In the genomic region with DNA sequence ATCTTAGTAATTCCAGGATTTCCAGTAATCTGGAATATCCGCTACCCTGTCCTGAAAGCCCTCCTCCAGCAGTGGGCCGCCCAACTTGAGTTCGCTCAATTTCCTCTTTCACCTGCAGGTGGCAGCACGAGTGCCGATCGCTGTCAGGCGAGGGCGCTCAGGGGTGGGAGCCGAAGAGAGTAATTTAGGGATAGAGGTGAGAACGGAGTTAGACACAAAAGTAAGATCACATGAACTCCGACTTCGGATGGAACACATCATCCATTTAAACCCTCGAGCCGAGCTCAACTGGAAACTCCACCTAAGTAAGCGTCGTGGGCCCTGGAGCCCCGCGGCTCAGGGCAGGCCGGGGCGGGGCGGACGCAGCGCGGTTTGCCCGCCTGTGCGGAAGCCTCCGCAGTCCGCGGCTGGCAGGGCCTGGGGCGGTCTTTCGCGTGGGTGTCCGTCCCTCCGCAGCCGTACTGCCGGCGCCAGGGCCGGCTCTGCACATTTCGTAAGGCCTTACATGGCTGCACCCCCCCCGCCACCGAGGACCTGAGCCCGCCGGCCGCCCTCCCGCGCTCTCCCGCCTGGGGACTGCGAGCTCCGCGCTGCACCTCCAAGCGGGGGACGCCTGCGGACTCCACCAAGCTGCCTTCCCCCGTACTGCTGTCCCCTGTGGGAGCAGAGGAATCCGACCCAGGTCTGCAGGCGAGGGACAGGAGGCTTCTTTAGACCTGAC, we compare ENCODE assay signal across 1 cellular context.
TF ChIP-seq lines count a peak whose summit lies in the region.

No MANE protein-coding gene starts in this region.

TF ChIP-seq in K562, 482 proteins besides CTCF, POLR2A, EP300 and RAD21 (continued from another document and continues in another):
- TF ChIP-seq PBX2 (CRISPR knock-in tag; IDR thresholded peaks at IDR 0.05; ENCODE audit: low read depth) (no peak), PBX2 (tag; conservative IDR thresholded peaks at IDR 0.05; ENCODE audit: low read depth) (no peak), HNRNPUL1 (IDR thresholded peaks at IDR 0.05; ENCODE audit: low read length) (no peak), KDM1A (IDR thresholded peaks at IDR 0.05) (no peak), NR2F6 (CRISPR knock-in tag; IDR thresholded peaks at IDR 0.05) (no peak), SIN3B (IDR thresholded peaks at IDR 0.05; ENCODE audit: low read depth) (no peak), PHB (CRISPR knock-in tag; IDR thresholded peaks at IDR 0.05) (no peak), ARID2 (IDR thresholded peaks at IDR 0.05) (0 out of 2 replicates have a peak, but pooled peaks have one; percentile 33), ZNF253 (CRISPR knock-in tag; conservative IDR thresholded peaks at IDR 0.05) (no peak), ZNF830 (CRISPR knock-in tag; IDR thresholded peaks at IDR 0.05) (no peak), HDAC3 (IDR thresholded peaks at IDR 0.05; ENCODE audit: borderline replicate concordance, partially characterized antibody) (no peak), ZNF184 (CRISPR knock-in tag; IDR thresholded peaks at IDR 0.05) (no peak), ZSCAN32 (CRISPR knock-in tag; IDR thresholded peaks at IDR 0.05) (no peak), CHAMP1 (IDR thresholded peaks at IDR 0.05) (no peak), STAT5B (CRISPR knock-in tag; IDR thresholded peaks at IDR 0.05) (no peak), ZNF239 (CRISPR knock-in tag; IDR thresholded peaks at IDR 0.05) (no peak), KAT7 (CRISPR knock-in tag; IDR thresholded peaks at IDR 0.05; ENCODE audit: borderline replicate concordance) (no peak), ZBTB43 (CRISPR knock-in tag; IDR thresholded peaks at IDR 0.05) (no peak), ELF2 (CRISPR knock-in tag; IDR thresholded peaks at IDR 0.05) (no peak), KDM5B (IDR thresholded peaks at IDR 0.05; ENCODE audit: insufficient replicate concordance, low read depth, low read length) (no peak), E4F1 (CRISPR knock-in tag; IDR thresholded peaks at IDR 0.05; ENCODE audit: borderline replicate concordance) (no peak), SMAD3 (CRISPR knock-in tag; conservative IDR thresholded peaks at IDR 0.05) (no peak), ZZZ3 (IDR thresholded peaks at IDR 0.05) (no peak), PTRF (tag; IDR thresholded peaks at IDR 0.05) (no peak), ZNF398 (CRISPR knock-in tag; IDR thresholded peaks at IDR 0.05) (no peak), SRSF3 (IDR thresholded peaks at IDR 0.05; ENCODE audit: insufficient read depth, low read length) (no peak), ZNF124 (CRISPR knock-in tag; IDR thresholded peaks at IDR 0.05) (no peak), CHD4 (IDR thresholded peaks at IDR 0.05; ENCODE audit: insufficient read depth, insufficient replicate concordance, low read depth, low read length, poor library complexity, severe bottlenecking) (no peak), PML (IDR thresholded peaks at IDR 0.05; ENCODE audit: low read length) (no peak), MTA1 (IDR thresholded peaks at IDR 0.05; ENCODE audit: borderline replicate concordance) (no peak), SIX5 (IDR thresholded peaks at IDR 0.05; ENCODE audit: borderline replicate concordance in 1 of 2, insufficient read depth in 1 of 2, low read depth in 1 of 2, low read length in 2 of 2) (no peak), BHLHE40 (IDR thresholded peaks at IDR 0.05; ENCODE audit: low read length) (no peak), ZNF143 (CRISPR knock-in tag; IDR thresholded peaks at IDR 0.05) (no peak), BRF2 (IDR thresholded peaks at IDR 0.05; ENCODE audit: borderline replicate concordance, insufficient read depth, insufficient read length) (no peak), TFAP4 (CRISPR knock-in tag; IDR thresholded peaks at IDR 0.05; ENCODE audit: borderline replicate concordance) (peak; percentile 17; the same call in 1 of the 2 replicates), FOXA1 (IDR thresholded peaks at IDR 0.05; ENCODE audit: borderline replicate concordance) (no peak), CTBP1 (IDR thresholded peaks at IDR 0.05; ENCODE audit: borderline replicate concordance) (peak; percentile 63)
- TF ChIP-seq, protein P1, sequence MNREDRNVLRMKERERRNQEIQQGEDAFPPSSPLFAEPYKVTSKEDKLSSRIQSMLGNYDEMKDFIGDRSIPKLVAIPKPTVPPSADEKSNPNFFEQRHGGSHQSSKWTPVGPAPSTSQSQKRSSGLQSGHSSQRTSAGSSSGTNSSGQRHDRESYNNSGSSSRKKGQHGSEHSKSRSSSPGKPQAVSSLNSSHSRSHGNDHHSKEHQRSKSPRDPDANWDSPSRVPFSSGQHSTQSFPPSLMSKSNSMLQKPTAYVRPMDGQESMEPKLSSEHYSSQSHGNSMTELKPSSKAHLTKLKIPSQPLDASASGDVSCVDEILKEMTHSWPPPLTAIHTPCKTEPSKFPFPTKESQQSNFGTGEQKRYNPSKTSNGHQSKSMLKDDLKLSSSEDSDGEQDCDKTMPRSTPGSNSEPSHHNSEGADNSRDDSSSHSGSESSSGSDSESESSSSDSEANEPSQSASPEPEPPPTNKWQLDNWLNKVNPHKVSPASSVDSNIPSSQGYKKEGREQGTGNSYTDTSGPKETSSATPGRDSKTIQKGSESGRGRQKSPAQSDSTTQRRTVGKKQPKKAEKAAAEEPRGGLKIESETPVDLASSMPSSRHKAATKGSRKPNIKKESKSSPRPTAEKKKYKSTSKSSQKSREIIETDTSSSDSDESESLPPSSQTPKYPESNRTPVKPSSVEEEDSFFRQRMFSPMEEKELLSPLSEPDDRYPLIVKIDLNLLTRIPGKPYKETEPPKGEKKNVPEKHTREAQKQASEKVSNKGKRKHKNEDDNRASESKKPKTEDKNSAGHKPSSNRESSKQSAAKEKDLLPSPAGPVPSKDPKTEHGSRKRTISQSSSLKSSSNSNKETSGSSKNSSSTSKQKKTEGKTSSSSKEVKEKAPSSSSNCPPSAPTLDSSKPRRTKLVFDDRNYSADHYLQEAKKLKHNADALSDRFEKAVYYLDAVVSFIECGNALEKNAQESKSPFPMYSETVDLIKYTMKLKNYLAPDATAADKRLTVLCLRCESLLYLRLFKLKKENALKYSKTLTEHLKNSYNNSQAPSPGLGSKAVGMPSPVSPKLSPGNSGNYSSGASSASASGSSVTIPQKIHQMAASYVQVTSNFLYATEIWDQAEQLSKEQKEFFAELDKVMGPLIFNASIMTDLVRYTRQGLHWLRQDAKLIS (CRISPR knock-in tag; IDR thresholded peaks at IDR 0.05) = no peak
- TF ChIP-seq, protein P2, sequence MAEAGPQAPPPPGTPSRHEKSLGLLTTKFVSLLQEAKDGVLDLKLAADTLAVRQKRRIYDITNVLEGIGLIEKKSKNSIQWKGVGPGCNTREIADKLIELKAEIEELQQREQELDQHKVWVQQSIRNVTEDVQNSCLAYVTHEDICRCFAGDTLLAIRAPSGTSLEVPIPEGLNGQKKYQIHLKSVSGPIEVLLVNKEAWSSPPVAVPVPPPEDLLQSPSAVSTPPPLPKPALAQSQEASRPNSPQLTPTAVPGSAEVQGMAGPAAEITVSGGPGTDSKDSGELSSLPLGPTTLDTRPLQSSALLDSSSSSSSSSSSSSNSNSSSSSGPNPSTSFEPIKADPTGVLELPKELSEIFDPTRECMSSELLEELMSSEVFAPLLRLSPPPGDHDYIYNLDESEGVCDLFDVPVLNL (CRISPR knock-in tag; IDR thresholded peaks at IDR 0.05; ENCODE audit: low read depth) = no peak
- TF ChIP-seq, protein P3, sequence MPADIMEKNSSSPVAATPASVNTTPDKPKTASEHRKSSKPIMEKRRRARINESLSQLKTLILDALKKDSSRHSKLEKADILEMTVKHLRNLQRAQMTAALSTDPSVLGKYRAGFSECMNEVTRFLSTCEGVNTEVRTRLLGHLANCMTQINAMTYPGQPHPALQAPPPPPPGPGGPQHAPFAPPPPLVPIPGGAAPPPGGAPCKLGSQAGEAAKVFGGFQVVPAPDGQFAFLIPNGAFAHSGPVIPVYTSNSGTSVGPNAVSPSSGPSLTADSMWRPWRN (IDR thresholded peaks at IDR 0.05; ENCODE audit: low read depth) = no peak
